Comparison of ENCODE assay signal across 1 cellular context in genomic region chr4:145625677-145626622, GRCh38.
TF ChIP-seq lines count a peak whose summit lies in the region.

No MANE protein-coding gene starts in this region.

TF ChIP-seq in HepG2, 621 proteins besides CTCF, POLR2A, EP300 and RAD21:
- no peak for TF ChIP-seq DNMT3B (CRISPR knock-in tag; conservative IDR thresholded peaks at IDR 0.05)
- no peak for TF ChIP-seq ZNF577 (CRISPR knock-in tag; IDR thresholded peaks at IDR 0.05; ENCODE audit: borderline replicate concordance, low read depth)
- no peak for TF ChIP-seq PLSCR1 (CRISPR knock-in tag; IDR thresholded peaks at IDR 0.05; ENCODE audit: borderline replicate concordance)
- TF ChIP-seq ZBTB7A (CRISPR knock-in tag; IDR thresholded peaks at IDR 0.05) = no peak
- no peak for TF ChIP-seq ZNF343 (CRISPR knock-in tag; IDR thresholded peaks at IDR 0.05)
- no peak for TF ChIP-seq PRDM4 (CRISPR knock-in tag; IDR thresholded peaks at IDR 0.05; ENCODE audit: borderline replicate concordance)
- TF ChIP-seq ZBTB39 (CRISPR knock-in tag; IDR thresholded peaks at IDR 0.05) = no peak
- TF ChIP-seq ZNF354B (CRISPR knock-in tag; IDR thresholded peaks at IDR 0.05) = no peak
- TF ChIP-seq HNRNPL (IDR thresholded peaks at IDR 0.05; ENCODE audit: low read depth, low read length) = no peak
- no peak for TF ChIP-seq ZNF446 (CRISPR knock-in tag; IDR thresholded peaks at IDR 0.05)
- TF ChIP-seq ZHX2 (IDR thresholded peaks at IDR 0.05; ENCODE audit: low read depth) = no peak
- TF ChIP-seq ZHX2 (CRISPR knock-in tag; IDR thresholded peaks at IDR 0.05; ENCODE audit: borderline replicate concordance) = no peak
- no peak for TF ChIP-seq AHR (CRISPR knock-in tag; IDR thresholded peaks at IDR 0.05)
